8 cellular contexts compared by ENCODE assay signal in genomic region chr3:196080997-196081833, GRCh38. TPM values are rescaled to one million over a fixed set of nuclear protein-coding genes. Genes with fewer than 3 reads are reported as not detected.
DNase-seq lines count a peak whose midpoint lies in the region; ATAC-seq, FAIRE-seq and TF ChIP-seq lines count a peak whose summit lies in the region.

No MANE protein-coding gene starts in this region.

- H3K9ac ChIP-seq in endothelial cell of umbilical vein (replicated peaks; ENCODE audit: extremely low read depth, insufficient read depth, low read length) = peak overlapping the region; percentile 65

- H3K4me2 ChIP-seq in endothelial cell of umbilical vein (ENCODE audit: insufficient read depth, low read length) = peak overlapping the region; percentile 80

- H4K20me1 ChIP-seq in endothelial cell of umbilical vein (replicated peaks; ENCODE audit: control insufficient read depth, extremely low read depth, insufficient read depth, low read length) = no peaks in the 10 kb centered on the region

- H3K9me3 ChIP-seq in endothelial cell of umbilical vein (replicated peaks; ENCODE audit: control insufficient read depth, insufficient read depth, low read length) (no peaks in the 10 kb centered on the region), mononuclear cell (ENCODE audit: low read depth, low read length) (no peaks in the 10 kb centered on the region)

- ATAC-seq in GM19023 (IDR thresholded peaks at IDR 0.05; ENCODE audit: unreplicated experiment) (peak; percentile 49), HG03280 (IDR thresholded peaks at IDR 0.05; ENCODE audit: unreplicated experiment) (peak; percentile 33)

- H3K27ac ChIP-seq in endothelial cell of umbilical vein (ENCODE audit: insufficient read depth, low read depth, low read length) = peak overlapping the region; percentile 49

- intact Hi-C loops in endothelial cell of umbilical vein (cut with micrococcal nuclease) = loop anchor here (1.0 to 5.0 kb wide), 2 partner anchors 115 to 421 kb away; partner anchors contain the start of gene RNF168

- peaks cover 43% of the 10 kb centered on the region for H3K79me2 ChIP-seq in endothelial cell of umbilical vein (ENCODE audit: control insufficient read depth, insufficient read depth, low read length)

- TF ChIP-seq CTCF in endothelial cell of umbilical vein (IDR thresholded peaks at IDR 0.05; ENCODE audit: extremely low read depth in 1 of 2, insufficient read depth in 1 of 2, low read depth in 1 of 2, low read length in 2 of 2) = no peak

- dilution Hi-C loops in endothelial cell of umbilical vein (cut with MboI; ENCODE audit: extremely low pct_ligation_motif_present, low sequenced_read_pairs) = no loop called here

- FAIRE-seq in endothelial cell of umbilical vein (lab: Jason Lieb, UNC) = peak; percentile 79

- H2AFZ ChIP-seq in endothelial cell of umbilical vein (ENCODE audit: low read depth, low read length) = peak overlapping the region; percentile 84

- CTCF ChIA-PET in endothelial cell of umbilical vein (lab: Charles Lee) = interaction anchor here (1.1 kb wide), 2 partner anchors 12 to 115 kb away, joined by 3 read pairs; no protein-coding TSS in a partner anchor

- H3K4me1 ChIP-seq in endothelial cell of umbilical vein (ENCODE audit: control insufficient read depth, extremely low read depth, insufficient read depth, low read length) (peaks cover 7% of the 10 kb centered on the region), mononuclear cell (ENCODE audit: insufficient read depth, low read length) (peaks cover 36% of the 10 kb centered on the region)

- H3K9me1 ChIP-seq in endothelial cell of umbilical vein (replicated peaks; ENCODE audit: control insufficient read depth, extremely low read depth, insufficient read depth, low read length) = no peaks in the 10 kb centered on the region

- POLR2A ChIA-PET in endothelial cell of umbilical vein (lab: Charles Lee) = no interaction called here

- no peaks in the 10 kb centered on the region for H3K36me3 ChIP-seq in endothelial cell of umbilical vein (ENCODE audit: control insufficient read depth in 2 of 2, extremely low read depth in 1 of 2, insufficient read depth in 2 of 2, low read length in 2 of 2)

- no peak for TF ChIP-seq POLR2A in endothelial cell of umbilical vein (IDR thresholded peaks at IDR 0.05; ENCODE audit: low read depth, low read length)

- peak overlapping the region; percentile 32 to 82 (median 67) for H3K4me3 ChIP-seq in endothelial cell of umbilical vein (replicated peaks in 1 of 3; ENCODE audit: insufficient read depth in 1 of 3, low read depth in 1 of 3, low read length in 3 of 3)
- H3K4me3 ChIP-seq in mononuclear cell (ENCODE audit: low read length) = peak overlapping the region; percentile 98

- H3K27me3 ChIP-seq in endothelial cell of umbilical vein (ENCODE audit: control insufficient read depth in 2 of 2, insufficient read depth in 2 of 2, low read length in 2 of 2) (no peaks in the 10 kb centered on the region), mononuclear cell (ENCODE audit: insufficient read depth, low read length) (no peaks in the 10 kb centered on the region)

- BruUV-seq in endothelial cell of umbilical vein (replicated peaks; lab: Mats Ljungman, UMichigan) = no TSS peak

- DNase-seq in AG08395 (ENCODE audit: low spot score) (peak; percentile 64), NCI-H748 treated with DMSO at 0.1 percent for 48 hours (lab: John Stamatoyannopoulos, UW) (peak; percentile 30), endothelial cell of umbilical vein (ENCODE audit: low read depth, low spot score) (peak; percentile 61)
- peak; percentile 81 for DNase-seq in activated CD8-positive, alpha-beta memory T cell treated with anti-CD3 and anti-CD28 coated beads, Interleukin-2, amount 50 U/mL, for 48 hours
- peak; percentile 37 for DNase-seq in stimulated activated CD8-positive, alpha-beta memory T cell treated with anti-CD3 and anti-CD28 coated beads, Interleukin-4, amount 100 ng/mL, for 24 hours (ENCODE audit: low read depth)

TF ChIP-seq in endothelial cell of umbilical vein, 7 proteins besides CTCF, POLR2A, EP300 and RAD21:
- peak; percentile 78 for TF ChIP-seq MAX (IDR thresholded peaks at IDR 0.05; ENCODE audit: insufficient read depth, insufficient read length)
- no peak for TF ChIP-seq EZH2 (IDR thresholded peaks at IDR 0.05; ENCODE audit: borderline replicate concordance, low read depth, low read length, severe bottlenecking)
- no peak for TF ChIP-seq FOS (IDR thresholded peaks at IDR 0.05; ENCODE audit: borderline replicate concordance, insufficient read depth, low read length)

RNA-seq across cellular contexts. Expression of gene TFRC, which starts 0.7 kb away (rescaled TPM):
- total RNA-seq in endothelial cell of umbilical vein (58.4 and 69.6 TPM in 2 replicates), mononuclear cell (138 TPM)
- 11.4 and 14.1 TPM in 2 replicates for polyA plus RNA-seq in endothelial cell of umbilical vein
- 12.0 and 13.7 TPM in 2 replicates for polyA plus RNA-seq in endothelial cell of umbilical vein (2011; cell fraction: cytosol; rRNA removed)
- polyA plus RNA-seq in endothelial cell of umbilical vein (2011; cell fraction: nucleus; rRNA removed) = 23.3 and 30.5 TPM in 2 replicates
- 49.2 and 62.5 TPM in 2 replicates for polyA plus RNA-seq in endothelial cell of umbilical vein (2012)
- polyA minus RNA-seq in endothelial cell of umbilical vein = 46.9 and 74.8 TPM in 2 replicates
- polyA minus RNA-seq in endothelial cell of umbilical vein (2011; cell fraction: cytosol; rRNA and poly(A)+ RNA removed) = 337 TPM
- polyA minus RNA-seq in endothelial cell of umbilical vein (2011; cell fraction: nucleus; rRNA and poly(A)+ RNA removed) = 33.6 and 50.2 TPM in 2 replicates

Comparison
In these comparisons a context has a peak if more than half of its experiments do, and no peak if none do; other contexts are left out.
1. Peak in every context shown above with its lines: DNase-seq, ATAC-seq, H3K4me3 ChIP-seq and H3K27ac ChIP-seq.
2. DNase-seq: peak in every context shown above with its lines; median percentile 81 in activated CD8-positive, alpha-beta memory T cell treated with anti-CD3 and anti-CD28 coated beads, Interleukin-2, amount 50 U/mL, for 48 hours; 64 in AG08395; 61 in endothelial cell of umbilical vein; 37 in stimulated activated CD8-positive, alpha-beta memory T cell treated with anti-CD3 and anti-CD28 coated beads, Interleukin-4, amount 100 ng/mL, for 24 hours; 30 in NCI-H748 treated with DMSO at 0.1 percent for 48 hours.